ENCODE assay signal across 19 cellular contexts in the genomic region with DNA sequence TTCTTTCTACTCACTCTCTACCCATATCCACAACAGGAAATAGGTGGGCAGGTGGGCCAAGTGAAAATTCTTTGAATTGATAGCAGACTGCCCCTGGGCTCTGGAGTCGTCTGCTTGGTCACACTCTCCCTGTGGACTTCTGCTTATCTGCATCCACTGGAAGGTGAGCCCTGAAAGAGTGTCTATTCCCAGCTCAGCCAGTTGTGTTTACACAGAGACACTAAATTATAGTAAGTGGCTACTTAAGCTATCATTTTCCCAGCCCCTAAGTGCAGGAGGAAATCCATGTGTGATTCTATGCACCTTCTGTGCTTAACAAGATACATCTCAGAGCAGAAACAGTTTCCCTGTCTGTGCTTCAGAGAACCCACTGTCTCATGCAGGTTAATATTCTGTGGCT.
A peak's percentile ranks its signal among the peaks of the same experiment; 100 is the strongest.
DNase-seq lines count a peak whose midpoint lies in the region; ATAC-seq, FAIRE-seq and TF ChIP-seq lines count a peak whose summit lies in the region.
"Had no signal": no experiment of that assay in that cellular context is flagged by ENCODE, and none has a peak within 500 bp of the region (broad histone marks: within the 10 kb centered on the region; RNA-seq: fewer than 3 reads in every experiment).

No MANE protein-coding gene starts in this region.

- POLR2A ChIA-PET in PC-3 (lab: Charles Lee; ENCODE audit: unreplicated experiment): no interaction called here
- POLR2A ChIA-PET in naive thymus-derived CD4-positive, alpha-beta T cell (lab: Charles Lee): no interaction called here

- TF ChIP-seq CTCF in PC-3 (conservative IDR thresholded peaks at IDR 0.05; ENCODE audit: low read depth, low read length): no peak
- TF ChIP-seq CTCF in body of pancreas (IDR thresholded peaks at IDR 0.05): no peak

- WGBS in body of pancreas, 2 donors: 64 to 67% methylated on average over 1 of the region's 1 CpG

- intact Hi-C loops in PC-3 (cut with micrococcal nuclease) (loop anchor here (5.0 kb wide), 1 partner anchor 71 kb away; no protein-coding TSS in a partner anchor), body of pancreas (cut with DNase I) (no loop called here)
- intact Hi-C loops in naive thymus-derived CD4-positive, alpha-beta T cell (cut with micrococcal nuclease): no loop called here

- no peak overlapping the region for H3K9ac ChIP-seq in PC-3 (ENCODE audit: low read length)
- H3K9ac ChIP-seq: BLaER1 treated with 17β-estradiol and CSF1 and Interleukin-3, amounts not matched to agents 10 nM and 100 nM had no signal

- no peaks in the 10 kb centered on the region for H3F3A ChIP-seq in PC-3 (ENCODE audit: low read length, unreplicated experiment)

- no peak overlapping the region for H2AFZ ChIP-seq in PC-3 (ENCODE audit: low read length)
- H2AFZ ChIP-seq: GM23338 had no signal

- peaks cover 0 to 9% (median 4%) of the 10 kb centered on the region in 7 donors for H3K4me1 Mint-ChIP-seq in naive thymus-derived CD4-positive, alpha-beta T cell
- H3K4me1 Mint-ChIP-seq: immature natural killer cell had no signal

- peaks cover 0 to 15% (median 9%) of the 10 kb centered on the region in 5 donors for H3K36me3 Mint-ChIP-seq in naive thymus-derived CD4-positive, alpha-beta T cell
- H3K36me3 Mint-ChIP-seq: immature natural killer cell, WTC11 had no signal

- H3K9me2 ChIP-seq in PC-3 (replicated peaks; ENCODE audit: low read length): no peaks in the 10 kb centered on the region

- H3K79me2 ChIP-seq in PC-3 (ENCODE audit: low read length): no peaks in the 10 kb centered on the region

- CTCF ChIA-PET in PC-3 (lab: Charles Lee): no interaction called here
- CTCF ChIA-PET in naive thymus-derived CD4-positive, alpha-beta T cell (lab: Charles Lee): no interaction called here

- H3K27me3 ChIP-seq in PC-3 (ENCODE audit: low read length): no peaks in the 10 kb centered on the region
- H3K27me3 ChIP-seq in naive thymus-derived CD4-positive, alpha-beta T cell (ENCODE audit: control insufficient read depth in 2 of 2, insufficient read depth in 2 of 2, low read length in 2 of 2): no peaks in the 10 kb centered on the region
- H3K27me3 ChIP-seq in body of pancreas: no peaks in the 10 kb centered on the region
- H3K27me3 ChIP-seq: BLaER1 treated with 17β-estradiol and CSF1 and Interleukin-3, amounts not matched to agents 10 nM and 100 nM; neutrophil had no signal

- no peak overlapping the region for H3K27ac ChIP-seq in PC-3 (ENCODE audit: low read length)
- H3K27ac ChIP-seq in naive thymus-derived CD4-positive, alpha-beta T cell (ENCODE audit: low read depth, low read length): no peak overlapping the region
- no peak overlapping the region for H3K27ac ChIP-seq in body of pancreas
- H3K27ac ChIP-seq: BLaER1 treated with 17β-estradiol and CSF1 and Interleukin-3, amounts not matched to agents 10 nM and 100 nM; epithelial cell of prostate; neutrophil; thoracic aorta had no signal

- no peak overlapping the region for H3K4me3 ChIP-seq in PC-3 (ENCODE audit: low read length)
- H3K4me3 ChIP-seq in naive thymus-derived CD4-positive, alpha-beta T cell (ENCODE audit: low read length): no peak overlapping the region
- H3K4me3 ChIP-seq in body of pancreas: no peak overlapping the region
- H3K4me3 ChIP-seq: BLaER1 treated with 17β-estradiol and CSF1 and Interleukin-3, amounts not matched to agents 10 nM and 100 nM; GM12878; GM23338; thoracic aorta had no signal

- H3K9me3 ChIP-seq in PC-3 (ENCODE audit: low read length) (no peaks in the 10 kb centered on the region), body of pancreas (no peaks in the 10 kb centered on the region)
- no peaks in the 10 kb centered on the region for H3K9me3 ChIP-seq in naive thymus-derived CD4-positive, alpha-beta T cell (ENCODE audit: control insufficient read depth in 2 of 3, low read length in 3 of 3)
- H3K9me3 ChIP-seq: BLaER1 treated with 17β-estradiol and CSF1 and Interleukin-3, amounts not matched to agents 10 nM and 100 nM; neutrophil; thoracic aorta had no signal

- peak; percentile 30 for FAIRE-seq in H54 (lab: Jason Lieb, UNC)
- no peak for FAIRE-seq in GM12891 (lab: Jason Lieb, UNC)
- FAIRE-seq: GM12878 had no signal

- TF ChIP-seq POLR2A in H54 (IDR thresholded peaks at IDR 0.05; ENCODE audit: low read depth, low read length) (no peak), GM12891 (IDR thresholded peaks at IDR 0.05; ENCODE audit: low read depth, low read length) (no peak), body of pancreas (IDR thresholded peaks at IDR 0.05) (no peak)

- no TSS peak for BruUV-seq in PC-3 (replicated peaks; lab: Mats Ljungman, UMichigan)

- peak overlapping the region in 5 of 9 donors; percentile 2 to 80 (median 19) for H3K27ac Mint-ChIP-seq in naive thymus-derived CD4-positive, alpha-beta T cell
- H3K27ac Mint-ChIP-seq: GM23338, immature natural killer cell, WTC11 had no signal

- no peaks in the 10 kb centered on the region for H4K20me1 ChIP-seq in PC-3 (ENCODE audit: low read length)
- H4K20me1 ChIP-seq: BLaER1 treated with 17β-estradiol and CSF1 and Interleukin-3, amounts not matched to agents 10 nM and 100 nM had no signal

- H3K4me2 ChIP-seq in PC-3 (ENCODE audit: low read length): no peak overlapping the region
- H3K4me2 ChIP-seq: BLaER1 treated with 17β-estradiol and CSF1 and Interleukin-3, amounts not matched to agents 10 nM and 100 nM; GM23338 had no signal

- ATAC-seq in PC-3: peak; percentile 7; the same call in 1 of the 2 replicates
- ATAC-seq in naive thymus-derived CD4-positive, alpha-beta T cell: no peak
- ATAC-seq in body of pancreas: no peak
- no peak for ATAC-seq in HG03432 (IDR thresholded peaks at IDR 0.05; ENCODE audit: unreplicated experiment)
- ATAC-seq: GM12878 had no signal

- DNase-seq in H54 (ENCODE audit: insufficient read length, low spot score): no peak
- DNase-seq in NCI-H2029 (lab: John Stamatoyannopoulos, UW): peak; percentile 63
- no peak for DNase-seq in PC-3
- no peak for DNase-seq in naive thymus-derived CD4-positive, alpha-beta T cell
- no peak for DNase-seq in GM12891 (ENCODE audit: insufficient read length, low spot score)
- DNase-seq in body of pancreas: no peak
- DNase-seq: cortex of kidney; immature natural killer cell; NCI-H226; stimulated activated CD4-positive, alpha-beta T cell treated with anti-CD3 and anti-CD28 coated beads, Interleukin-2, amount 100 ng/mL, for 48 hours; stimulated activated CD8-positive, alpha-beta memory T cell treated with anti-CD3 and anti-CD28 coated beads, Interleukin-4, amount 100 ng/mL, for 48 hours had no signal

- no peak overlapping the region for H3K4me3 Mint-ChIP-seq in naive thymus-derived CD4-positive, alpha-beta T cell
- H3K4me3 Mint-ChIP-seq: GM23338, immature natural killer cell, WTC11 had no signal

- H3K27me3 Mint-ChIP-seq in naive thymus-derived CD4-positive, alpha-beta T cell: no peaks in the 10 kb centered on the region

- H3K36me3 ChIP-seq in PC-3 (ENCODE audit: low read depth, low read length) (no peaks in the 10 kb centered on the region), body of pancreas (replicated peaks in 1 of 2; ENCODE audit: insufficient read depth in 1 of 2, low read depth in 2 of 2) (no peaks in the 10 kb centered on the region)
- H3K36me3 ChIP-seq in naive thymus-derived CD4-positive, alpha-beta T cell (ENCODE audit: control insufficient read depth in 2 of 3, insufficient read depth in 3 of 3, low read length in 3 of 3): no peaks in the 10 kb centered on the region
- H3K36me3 ChIP-seq: BLaER1 treated with 17β-estradiol and CSF1 and Interleukin-3, amounts not matched to agents 10 nM and 100 nM; neutrophil; thoracic aorta had no signal

- H3K4me1 ChIP-seq in PC-3 (ENCODE audit: insufficient read depth, low read length): no peaks in the 10 kb centered on the region
- no peaks in the 10 kb centered on the region for H3K4me1 ChIP-seq in naive thymus-derived CD4-positive, alpha-beta T cell (ENCODE audit: control insufficient read depth in 2 of 2, insufficient read depth in 2 of 2, low read length in 2 of 2)
- H3K4me1 ChIP-seq in body of pancreas: no peaks in the 10 kb centered on the region
- H3K4me1 ChIP-seq: BLaER1 treated with 17β-estradiol and CSF1 and Interleukin-3, amounts not matched to agents 10 nM and 100 nM had no signal

- H3K9me3 Mint-ChIP-seq in naive thymus-derived CD4-positive, alpha-beta T cell: no peaks in the 10 kb centered on the region
- H3K9me3 Mint-ChIP-seq: immature natural killer cell had no signal

TF ChIP-seq in GM12891, 5 proteins besides CTCF, POLR2A, EP300 and RAD21:
- TF ChIP-seq POU2F2 (IDR thresholded peaks at IDR 0.05; ENCODE audit: low read depth, low read length): no peak
- no peak for TF ChIP-seq POLR2AphosphoS5 (IDR thresholded peaks at IDR 0.05; ENCODE audit: low read depth, low read length)
- TF ChIP-seq SPI1 (IDR thresholded peaks at IDR 0.05; ENCODE audit: low read depth, low read length): no peak
- TF ChIP-seq TAF1 (IDR thresholded peaks at IDR 0.05; ENCODE audit: low read depth, low read length): no peak
- no peak for TF ChIP-seq PAX5 (IDR thresholded peaks at IDR 0.05; ENCODE audit: insufficient read depth, low read length, severe bottlenecking)
